19 cellular contexts compared by ENCODE assay signal in the genomic region with DNA sequence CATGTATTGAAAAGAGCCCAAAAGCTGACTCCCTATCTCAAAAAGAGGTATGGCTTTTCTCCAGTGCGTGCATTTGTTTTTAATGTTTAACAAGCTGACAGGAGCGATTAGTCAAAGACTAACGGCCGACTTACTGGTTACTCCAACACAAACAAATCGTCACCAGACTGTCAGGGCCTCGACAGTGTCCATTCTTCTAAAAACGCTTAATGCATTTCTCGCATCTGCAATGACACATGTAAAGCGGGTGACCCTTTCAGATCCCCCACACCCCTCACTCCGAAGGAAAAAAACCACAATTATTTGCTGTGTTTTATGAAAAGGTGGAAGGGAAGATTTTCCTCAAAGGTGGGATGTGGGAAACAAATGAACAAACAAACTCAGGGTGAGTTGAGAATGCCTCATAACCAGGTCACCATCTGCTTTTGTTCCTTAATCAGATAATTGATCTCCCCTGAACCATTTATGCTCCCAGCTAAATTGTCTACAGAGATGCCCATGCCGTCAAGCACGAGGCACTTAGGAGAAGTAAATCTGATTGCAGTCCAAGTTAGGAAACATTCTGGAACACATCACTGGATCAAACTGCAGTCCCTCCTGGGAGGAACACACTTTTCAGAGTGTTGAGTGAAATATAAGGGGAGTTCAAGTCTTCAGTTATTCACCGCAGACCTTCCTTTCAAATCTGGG.
DNase-seq lines count a peak whose midpoint lies in the region; ATAC-seq and TF ChIP-seq lines count a peak whose summit lies in the region.
"Had no signal": no experiment of that assay in that cellular context is flagged by ENCODE, and none has a peak within 500 bp of the region (broad histone marks: within the 10 kb centered on the region; RNA-seq: fewer than 3 reads in every experiment).

No MANE protein-coding gene starts in this region.

- no peak overlapping the region for H3K27ac ChIP-seq in Karpas-422 (ENCODE audit: low read length)
- H3K27ac ChIP-seq: HL-60, left lung, skin epidermis had no signal

- DNase-seq in Karpas-422, result no peak
- DNase-seq in SHP77 (lab: John Stamatoyannopoulos, UW), result peak; percentile 43 to 49
- peak; percentile 42 for DNase-seq in fibroblast of villous mesenchyme (ENCODE audit: low read depth)
- DNase-seq in progenitor cell of endocrine pancreas (ENCODE audit: low spot score, unreplicated experiment), result no peak
- no peak for DNase-seq in 8988T
- DNase-seq in DMS153 treated with DMSO at 0.1 percent for 48 hours (lab: John Stamatoyannopoulos, UW; ENCODE audit: unreplicated experiment), result no peak
- DNase-seq in activated CD8-positive, alpha-beta memory T cell treated with anti-CD3 and anti-CD28 coated beads, Interleukin-2, amount 50 U/mL, for 48 hours, result no peak
- DNase-seq: activated CD4-positive, alpha-beta T cell treated with anti-CD3 and anti-CD28 coated beads for 36 hours; activated effector memory CD4-positive, alpha-beta T cell treated with anti-CD3 and anti-CD28 coated beads, Interleukin-2, amount 50 U/mL, for 16 hours; amniotic stem cell; GDM1; left lung; MV-4-11; NCI-H2227 treated with DMSO at 0.1 percent for 48 hours; T-helper 9 cell had no signal

- no peaks in the 10 kb centered on the region for H3K27me3 ChIP-seq in Karpas-422 (ENCODE audit: low read length)
- H3K27me3 ChIP-seq: left lung had no signal

- H3K36me3 Mint-ChIP-seq in progenitor cell of endocrine pancreas (ENCODE audit: insufficient read depth), result peaks cover 13% of the 10 kb centered on the region

- peak overlapping the region; percentile 97 for H3K27ac Mint-ChIP-seq in progenitor cell of endocrine pancreas
- H3K27ac Mint-ChIP-seq: activated CD4-positive, alpha-beta T cell treated with anti-CD3 and anti-CD28 coated beads for 36 hours had no signal

- H3K79me2 ChIP-seq in Karpas-422 (ENCODE audit: low read length), result no peaks in the 10 kb centered on the region

- peaks cover 9% of the 10 kb centered on the region for H3K9me3 Mint-ChIP-seq in progenitor cell of endocrine pancreas (ENCODE audit: low read depth)

- no peak overlapping the region for H3K4me3 ChIP-seq in Karpas-422 (ENCODE audit: low read length)
- no peak overlapping the region for H3K4me3 ChIP-seq in fibroblast of villous mesenchyme (ENCODE audit: low read depth, low read length)
- H3K4me3 ChIP-seq: GM12878, left lung, skin epidermis had no signal

- no peaks in the 10 kb centered on the region for H3K9me2 ChIP-seq in Karpas-422 (replicated peaks; ENCODE audit: insufficient read depth, low read length)

- no peaks in the 10 kb centered on the region for H4K20me1 ChIP-seq in Karpas-422 (ENCODE audit: insufficient read depth, low read depth, low read length)

- no peaks in the 10 kb centered on the region for H3K36me3 ChIP-seq in Karpas-422 (ENCODE audit: insufficient read depth, low read length)
- H3K36me3 ChIP-seq: left lung had no signal

- TF ChIP-seq CTCF in fibroblast of villous mesenchyme (IDR thresholded peaks at IDR 0.05; ENCODE audit: insufficient read depth, low read depth, low read length), result no peak
- TF ChIP-seq CTCF in progenitor cell of endocrine pancreas (IDR thresholded peaks at IDR 0.05; ENCODE audit: unreplicated experiment), result no peak

- peak overlapping the region; percentile 72 for H3K4me2 ChIP-seq in Karpas-422 (ENCODE audit: low read depth, low read length, poor library complexity, severe bottlenecking)

- ATAC-seq in HG03159 (IDR thresholded peaks at IDR 0.05; ENCODE audit: unreplicated experiment), result no peak
- ATAC-seq: activated CD4-positive, alpha-beta T cell treated with anti-CD3 and anti-CD28 coated beads for 36 hours; GM12878; left lung had no signal

- H3K9me3 ChIP-seq in Karpas-422 (ENCODE audit: low read length), result no peaks in the 10 kb centered on the region
- H3K9me3 ChIP-seq: left lung had no signal

- peaks cover 44% of the 10 kb centered on the region for H3K4me1 Mint-ChIP-seq in progenitor cell of endocrine pancreas (ENCODE audit: low read depth)
- H3K4me1 Mint-ChIP-seq: activated CD4-positive, alpha-beta T cell treated with anti-CD3 and anti-CD28 coated beads for 36 hours had no signal

- peak overlapping the region; percentile 80; the same call in 1 of the 2 replicates for H2AFZ ChIP-seq in Karpas-422 (ENCODE audit: low read length)

- no peaks in the 10 kb centered on the region for H3K27me3 Mint-ChIP-seq in progenitor cell of endocrine pancreas

- peak overlapping the region; percentile 10 for H3K4me3 Mint-ChIP-seq in progenitor cell of endocrine pancreas (ENCODE audit: low read depth)
- H3K4me3 Mint-ChIP-seq: activated CD4-positive, alpha-beta T cell treated with anti-CD3 and anti-CD28 coated beads for 36 hours had no signal

- H3K9ac ChIP-seq in Karpas-422 (ENCODE audit: low read length), result peak overlapping the region; percentile 45; the same call in 1 of the 2 replicates

- H3K4me1 ChIP-seq in Karpas-422 (ENCODE audit: low read length), result peaks cover 16% of the 10 kb centered on the region
- H3K4me1 ChIP-seq: left lung had no signal

Comparison
In these comparisons a context has a peak if more than half of its experiments do, and no peak if none do; other contexts are left out.
1. DNase-seq: peak in SHP77 (2 of 2) and fibroblast of villous mesenchyme (single experiment); none in Karpas-422 (single experiment), progenitor cell of endocrine pancreas (single experiment), 8988T (single experiment), DMS153 treated with DMSO at 0.1 percent for 48 hours (single experiment) and activated CD8-positive, alpha-beta memory T cell treated with anti-CD3 and anti-CD28 coated beads, Interleukin-2, amount 50 U/mL, for 48 hours (single experiment).